Comparison of ENCODE assay signal across 8 cellular contexts in the genomic region with DNA sequence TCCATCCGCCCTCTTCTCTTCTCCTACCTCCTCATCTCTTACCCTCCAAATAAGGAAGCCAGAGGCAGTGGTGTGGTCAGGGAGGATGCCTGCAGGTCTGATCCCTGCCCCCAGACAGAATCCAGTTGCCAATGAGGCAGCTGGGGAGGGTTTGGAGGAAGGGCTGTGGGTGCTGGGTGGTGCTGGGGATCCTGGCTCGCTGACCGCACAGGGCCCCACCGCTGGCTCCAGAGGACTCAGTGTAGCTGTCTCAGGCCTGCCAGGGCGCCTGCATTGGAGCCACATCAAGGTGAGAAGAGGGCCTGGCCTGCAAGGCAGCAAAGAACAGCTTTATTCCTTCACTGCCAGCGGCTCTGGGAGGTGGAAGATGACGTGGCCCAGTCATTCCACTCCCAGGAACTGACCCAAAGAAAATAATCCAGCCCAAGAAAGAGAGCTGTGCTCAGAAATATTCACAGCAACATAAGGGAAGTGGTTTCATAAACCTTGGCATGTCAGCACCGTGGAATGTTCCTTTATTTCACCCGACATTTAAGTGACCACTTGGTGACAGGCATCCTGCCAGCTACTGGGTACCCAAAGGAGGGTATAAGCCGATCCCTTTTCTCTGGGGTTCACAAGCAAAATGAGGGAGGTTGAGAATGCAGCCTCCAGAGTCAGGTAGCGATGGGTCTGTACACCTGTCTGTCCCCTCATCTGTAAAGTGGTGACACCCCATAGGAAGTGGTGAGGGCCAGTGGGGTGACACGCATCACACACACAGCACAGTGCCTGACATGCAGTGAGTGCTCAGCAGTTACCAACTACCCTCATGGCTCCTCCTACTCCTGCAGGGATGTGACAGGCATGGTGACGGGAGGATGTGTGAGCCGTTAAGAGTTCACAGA.
DNase-seq lines count a peak whose midpoint lies in the region; ATAC-seq and TF ChIP-seq lines count a peak whose summit lies in the region.

No MANE protein-coding gene starts in this region.

- H3K27ac Mint-ChIP-seq in WTC11 = no peak overlapping the region
- peak overlapping the region in 1 of 2 donors; percentile 31 for H3K27ac Mint-ChIP-seq in stimulated activated naive CD8-positive, alpha-beta T cell treated with anti-CD3 and anti-CD28 coated beads, Interleukin-15, amount 100 ng/mL, for 72 hours

- POLR2A ChIA-PET in WTC11 (lab: Charles Lee) = interaction anchor here (0.5 kb wide), 1 partner anchor 39 kb away, joined by 4 read pairs; no protein-coding TSS in a partner anchor

- no peak overlapping the region for H3K4me3 Mint-ChIP-seq in WTC11
- no peak overlapping the region for H3K4me3 Mint-ChIP-seq in stimulated activated naive CD8-positive, alpha-beta T cell treated with anti-CD3 and anti-CD28 coated beads, Interleukin-15, amount 100 ng/mL, for 72 hours

- 0 out of 2 replicates have a peak, but pooled peaks cover 3% of the 10 kb centered on the region for H3K36me3 Mint-ChIP-seq in WTC11

- in situ Hi-C loops in ACHN (cut with HindIII; ENCODE audit: low pct_ligation_motif_present, low pct_unique_long_range_greater_than_20kb, low sequenced_read_pairs) = no loop called here

- no peaks in the 10 kb centered on the region; the same call in 1 of the 2 replicates for H3K27me3 Mint-ChIP-seq in WTC11 (ENCODE audit: low read depth)
- peaks cover 9% of the 10 kb centered on the region for H3K27me3 Mint-ChIP-seq in stimulated activated naive CD8-positive, alpha-beta T cell treated with anti-CD3 and anti-CD28 coated beads, Interleukin-15, amount 100 ng/mL, for 72 hours

- peaks cover 7% of the 10 kb centered on the region for H3K4me1 Mint-ChIP-seq in WTC11
- peaks cover 6% of the 10 kb centered on the region for H3K4me1 Mint-ChIP-seq in stimulated activated naive CD8-positive, alpha-beta T cell treated with anti-CD3 and anti-CD28 coated beads, Interleukin-15, amount 100 ng/mL, for 72 hours

- H3K9me3 Mint-ChIP-seq in WTC11 = peaks cover 17% of the 10 kb centered on the region
- H3K9me3 Mint-ChIP-seq in stimulated activated naive CD8-positive, alpha-beta T cell treated with anti-CD3 and anti-CD28 coated beads, Interleukin-15, amount 100 ng/mL, for 72 hours = no peaks in the 10 kb centered on the region

- ATAC-seq in GM21786 (IDR thresholded peaks at IDR 0.05; ENCODE audit: unreplicated experiment) (peak; percentile 44), WTC11 (peak; percentile 68), left cardiac atrium (peak; percentile 80 to 89)
- peak; percentile 76 for ATAC-seq in stimulated activated naive CD8-positive, alpha-beta T cell treated with anti-CD3 and anti-CD28 coated beads, Interleukin-15, amount 100 ng/mL, for 72 hours

- intact Hi-C loops in left cardiac atrium (cut with DNase I) = no loop called here
- intact Hi-C loops in head of caudate nucleus (cut with DNase I) = no loop called here

- TF ChIP-seq CTCF in WTC11 (IDR thresholded peaks at IDR 0.05) = no peak

- CTCF ChIA-PET in WTC11 (lab: Charles Lee) = interaction anchor here (1.1 to 2.4 kb wide), 2 partner anchors 41 to 161 kb away, joined by 4 to 11 read pairs; a partner anchor contains a TSS

- DNase-seq in ACHN (peak; percentile 27), WTC11 (ENCODE audit: low spot score) (no peak), left cardiac atrium (peak; percentile 73), COR-L47 (lab: John Stamatoyannopoulos, UW) (no peak), head of caudate nucleus (no peak), cerebellar cortex (ENCODE audit: low spot score) (no peak)
- DNase-seq in stimulated activated naive CD8-positive, alpha-beta T cell treated with anti-CD3 and anti-CD28 coated beads, Interleukin-15, amount 100 ng/mL, for 72 hours = no peak

TF ChIP-seq in WTC11, 78 proteins besides CTCF, POLR2A, EP300 and RAD21:
- no peak for TF ChIP-seq ATF1 (CRISPR knock-in tag; IDR thresholded peaks at IDR 0.05)
- TF ChIP-seq NR1H2 (CRISPR knock-in tag; IDR thresholded peaks at IDR 0.05) = no peak
- TF ChIP-seq, protein P1, sequence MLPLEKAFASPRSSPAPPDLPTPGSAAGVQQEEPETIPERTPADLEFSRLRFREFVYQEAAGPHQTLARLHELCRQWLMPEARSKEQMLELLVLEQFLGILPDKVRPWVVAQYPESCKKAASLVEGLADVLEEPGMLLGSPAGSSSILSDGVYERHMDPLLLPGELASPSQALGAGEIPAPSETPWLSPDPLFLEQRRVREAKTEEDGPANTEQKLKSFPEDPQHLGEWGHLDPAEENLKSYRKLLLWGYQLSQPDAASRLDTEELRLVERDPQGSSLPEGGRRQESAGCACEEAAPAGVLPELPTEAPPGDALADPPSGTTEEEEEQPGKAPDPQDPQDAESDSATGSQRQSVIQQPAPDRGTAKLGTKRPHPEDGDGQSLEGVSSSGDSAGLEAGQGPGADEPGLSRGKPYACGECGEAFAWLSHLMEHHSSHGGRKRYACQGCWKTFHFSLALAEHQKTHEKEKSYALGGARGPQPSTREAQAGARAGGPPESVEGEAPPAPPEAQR (CRISPR knock-in tag; IDR thresholded peaks at IDR 0.05) = no peak
- TF ChIP-seq, protein P2, sequence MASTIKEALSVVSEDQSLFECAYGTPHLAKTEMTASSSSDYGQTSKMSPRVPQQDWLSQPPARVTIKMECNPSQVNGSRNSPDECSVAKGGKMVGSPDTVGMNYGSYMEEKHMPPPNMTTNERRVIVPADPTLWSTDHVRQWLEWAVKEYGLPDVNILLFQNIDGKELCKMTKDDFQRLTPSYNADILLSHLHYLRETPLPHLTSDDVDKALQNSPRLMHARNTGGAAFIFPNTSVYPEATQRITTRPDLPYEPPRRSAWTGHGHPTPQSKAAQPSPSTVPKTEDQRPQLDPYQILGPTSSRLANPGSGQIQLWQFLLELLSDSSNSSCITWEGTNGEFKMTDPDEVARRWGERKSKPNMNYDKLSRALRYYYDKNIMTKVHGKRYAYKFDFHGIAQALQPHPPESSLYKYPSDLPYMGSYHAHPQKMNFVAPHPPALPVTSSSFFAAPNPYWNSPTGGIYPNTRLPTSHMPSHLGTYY (CRISPR knock-in tag; IDR thresholded peaks at IDR 0.05) = no peak
- TF ChIP-seq, protein P3, sequence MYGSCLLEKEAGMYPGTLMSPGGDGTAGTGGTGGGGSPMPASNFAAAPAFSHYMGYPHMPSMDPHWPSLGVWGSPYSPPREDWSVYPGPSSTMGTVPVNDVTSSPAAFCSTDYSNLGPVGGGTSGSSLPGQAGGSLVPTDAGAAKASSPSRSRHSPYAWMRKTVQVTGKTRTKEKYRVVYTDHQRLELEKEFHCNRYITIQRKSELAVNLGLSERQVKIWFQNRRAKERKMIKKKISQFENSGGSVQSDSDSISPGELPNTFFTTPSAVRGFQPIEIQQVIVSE (CRISPR knock-in tag; IDR thresholded peaks at IDR 0.05; ENCODE audit: borderline replicate concordance) = no peak
- TF ChIP-seq GABPB1 (CRISPR knock-in tag; IDR thresholded peaks at IDR 0.05) = no peak
- no peak for TF ChIP-seq FOXK1 (CRISPR knock-in tag; IDR thresholded peaks at IDR 0.05)
- TF ChIP-seq NFE2L1 (CRISPR knock-in tag; IDR thresholded peaks at IDR 0.05) = no peak
- TF ChIP-seq TP53 (CRISPR knock-in tag; IDR thresholded peaks at IDR 0.05) = no peak
- no peak for TF ChIP-seq RORB (CRISPR knock-in tag; IDR thresholded peaks at IDR 0.05)
TF ChIP-seq in WTC11: peak in this region for 0.

Comparison
In these comparisons a context has a peak if more than half of its experiments do, and no peak if none do; other contexts are left out.
1. DNase-seq: peak in ACHN (single experiment) and left cardiac atrium (single experiment); none in WTC11 (single experiment), stimulated activated naive CD8-positive, alpha-beta T cell treated with anti-CD3 and anti-CD28 coated beads, Interleukin-15, amount 100 ng/mL, for 72 hours (0 of 2), COR-L47 (single experiment), head of caudate nucleus (0 of 42) and cerebellar cortex (single experiment).
2. Peak in every context shown above with its lines, with median percentiles within 50 percentile points of each other: ATAC-seq.